ENCODE assay signal across 8 cellular contexts in the genomic region with DNA sequence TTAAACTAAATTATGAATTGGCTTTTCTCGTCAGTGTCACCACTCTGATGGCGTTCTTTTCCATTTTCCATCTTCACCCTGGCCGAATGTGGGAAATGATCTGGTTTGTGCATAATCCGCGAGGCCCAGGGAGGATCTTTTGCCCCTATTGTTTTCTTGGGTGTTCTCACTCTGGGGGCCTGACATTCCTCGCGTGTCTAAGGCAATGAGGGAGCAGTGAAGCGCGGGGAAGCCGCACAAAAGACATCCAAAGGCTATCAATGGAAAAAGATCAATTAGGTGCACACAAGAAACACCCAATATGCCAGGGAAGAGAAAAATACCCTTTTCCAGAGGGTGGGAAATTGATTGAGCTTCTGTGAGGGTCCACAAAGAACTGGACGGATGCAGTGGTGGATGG. TPM values are rescaled to one million over a fixed set of nuclear protein-coding genes. Genes with fewer than 3 reads are reported as not detected.
DNase-seq lines count a peak whose midpoint lies in the region; ATAC-seq, FAIRE-seq and TF ChIP-seq lines count a peak whose summit lies in the region.

No MANE protein-coding gene starts in this region.

- CTCF ChIA-PET in GM10248 (lab: Yijun Ruan, JAX) = no interaction called here

- H3K4me3 ChIP-seq in iPS-18a (ENCODE audit: low read length) = peak overlapping the region; percentile 96

- peaks cover 33% of the 10 kb centered on the region for H3K4me1 ChIP-seq in iPS-18a (ENCODE audit: control insufficient read depth, low read depth, low read length)

- POLR2A ChIA-PET in GM10248 (lab: Yijun Ruan, JAX) = no interaction called here

- DNase-seq in NCI-H2227 treated with DMSO at 0.1 percent for 48 hours (lab: John Stamatoyannopoulos, UW) (peak; percentile 37), NCI-H2227 (lab: John Stamatoyannopoulos, UW; ENCODE audit: unreplicated experiment) (no peak), D721Med (ENCODE audit: insufficient read length, low spot score) (no peak), GM10248 (ENCODE audit: extremely low spot score) (no peak)
- no peak for DNase-seq in activated T-helper 2 cell treated with anti-CD3 and anti-CD28 coated beads, Interferon-gamma antibody, Interleukin-2, Interleukin-4, amounts not matched to agents 10 μg/mL and 5 μg/mL and 100 μg/mL, durations not matched to agents 14 hours and 24 hours and 36 hours (ENCODE audit: low spot score)
- no peak for DNase-seq in stimulated activated naive B cell treated with anti-CD40 and anti-IgM and Interleukin-4, amounts not matched to agents 10 μg/mL and 1 μg/mL and 100 μg/mL, for 72 hours

- H3K36me3 ChIP-seq in iPS-18a (ENCODE audit: control insufficient read depth, low read depth, low read length) = no peaks in the 10 kb centered on the region

- ATAC-seq in stimulated activated naive B cell treated with anti-CD40 and anti-IgM and Interleukin-4, amounts not matched to agents 10 μg/mL and 1 μg/mL and 100 μg/mL, for 72 hours (replicated peaks) = no peak
- ATAC-seq in GM21381 (IDR thresholded peaks at IDR 0.05; ENCODE audit: unreplicated experiment) = no peak

- no peaks in the 10 kb centered on the region for H3K36me3 Mint-ChIP-seq in activated T-helper 2 cell treated with anti-CD3 and anti-CD28 coated beads, Interferon-gamma antibody, Interleukin-2, Interleukin-4, amounts not matched to agents 10 μg/mL and 5 μg/mL and 100 μg/mL, durations not matched to agents 14 hours and 24 hours and 36 hours (ENCODE audit: low read depth)
- no peaks in the 10 kb centered on the region for H3K36me3 Mint-ChIP-seq in stimulated activated naive B cell treated with anti-CD40 and anti-IgM and Interleukin-4, amounts not matched to agents 10 μg/mL and 1 μg/mL and 100 μg/mL, for 72 hours

- intact Hi-C loops in activated T-helper 2 cell treated with anti-CD3 and anti-CD28 coated beads, Interferon-gamma antibody, Interleukin-2, Interleukin-4, amounts not matched to agents 10 μg/mL and 5 μg/mL and 100 μg/mL, durations not matched to agents 14 hours and 24 hours and 36 hours (cut with micrococcal nuclease) = loop anchor here (2.0 to 10.0 kb wide), 6 partner anchors 105 to 751 kb away; a partner anchor contains a TSS

- no peaks in the 10 kb centered on the region for H3K9me3 Mint-ChIP-seq in activated T-helper 2 cell treated with anti-CD3 and anti-CD28 coated beads, Interferon-gamma antibody, Interleukin-2, Interleukin-4, amounts not matched to agents 10 μg/mL and 5 μg/mL and 100 μg/mL, durations not matched to agents 14 hours and 24 hours and 36 hours
- H3K9me3 Mint-ChIP-seq in stimulated activated naive B cell treated with anti-CD40 and anti-IgM and Interleukin-4, amounts not matched to agents 10 μg/mL and 1 μg/mL and 100 μg/mL, for 72 hours = no peaks in the 10 kb centered on the region

- no peak overlapping the region for H3K27ac ChIP-seq in iPS-18a (ENCODE audit: low read length)

- H3K9ac ChIP-seq in iPS-18a (ENCODE audit: low read length) = peak overlapping the region; percentile 68

- H3K4me1 Mint-ChIP-seq in activated T-helper 2 cell treated with anti-CD3 and anti-CD28 coated beads, Interferon-gamma antibody, Interleukin-2, Interleukin-4, amounts not matched to agents 10 μg/mL and 5 μg/mL and 100 μg/mL, durations not matched to agents 14 hours and 24 hours and 36 hours (ENCODE audit: low read depth) = peaks cover 23% of the 10 kb centered on the region
- peaks cover 17 to 28% of the 10 kb centered on the region in 2 donors for H3K4me1 Mint-ChIP-seq in stimulated activated naive B cell treated with anti-CD40 and anti-IgM and Interleukin-4, amounts not matched to agents 10 μg/mL and 1 μg/mL and 100 μg/mL, for 72 hours

- no peaks in the 10 kb centered on the region for H3K9me3 ChIP-seq in iPS-18a (ENCODE audit: control insufficient read depth, low read depth, low read length)

- H3K27me3 ChIP-seq in iPS-18a (ENCODE audit: control insufficient read depth, insufficient read depth, low read length) = peaks cover 23% of the 10 kb centered on the region

- H3K27ac Mint-ChIP-seq in activated T-helper 2 cell treated with anti-CD3 and anti-CD28 coated beads, Interferon-gamma antibody, Interleukin-2, Interleukin-4, amounts not matched to agents 10 μg/mL and 5 μg/mL and 100 μg/mL, durations not matched to agents 14 hours and 24 hours and 36 hours = no peak overlapping the region
- H3K27ac Mint-ChIP-seq in stimulated activated naive B cell treated with anti-CD40 and anti-IgM and Interleukin-4, amounts not matched to agents 10 μg/mL and 1 μg/mL and 100 μg/mL, for 72 hours = no peak overlapping the region

- TF ChIP-seq CTCF in D721Med (IDR thresholded peaks at IDR 0.05; ENCODE audit: insufficient read depth, missing control alignments) = no peak
- no peak for TF ChIP-seq CTCF in GM10248 (IDR thresholded peaks at IDR 0.05; ENCODE audit: control extremely low read depth, extremely low read depth, low read depth, missing control alignments)

- peaks cover 74% of the 10 kb centered on the region for H3K27me3 Mint-ChIP-seq in activated T-helper 2 cell treated with anti-CD3 and anti-CD28 coated beads, Interferon-gamma antibody, Interleukin-2, Interleukin-4, amounts not matched to agents 10 μg/mL and 5 μg/mL and 100 μg/mL, durations not matched to agents 14 hours and 24 hours and 36 hours (ENCODE audit: low read depth)
- H3K27me3 Mint-ChIP-seq in stimulated activated naive B cell treated with anti-CD40 and anti-IgM and Interleukin-4, amounts not matched to agents 10 μg/mL and 1 μg/mL and 100 μg/mL, for 72 hours = peaks cover 58 to 62% of the 10 kb centered on the region in 2 donors

- FAIRE-seq in D721Med (lab: Jason Lieb, UNC) = no peak

- peak overlapping the region; percentile 79 for H3K4me3 Mint-ChIP-seq in activated T-helper 2 cell treated with anti-CD3 and anti-CD28 coated beads, Interferon-gamma antibody, Interleukin-2, Interleukin-4, amounts not matched to agents 10 μg/mL and 5 μg/mL and 100 μg/mL, durations not matched to agents 14 hours and 24 hours and 36 hours (ENCODE audit: low read depth)
- peak overlapping the region; percentile 81 to 97 for H3K4me3 Mint-ChIP-seq in stimulated activated naive B cell treated with anti-CD40 and anti-IgM and Interleukin-4, amounts not matched to agents 10 μg/mL and 1 μg/mL and 100 μg/mL, for 72 hours

RNA-seq across cellular contexts. Expression of a gene that starts 1.0 kb away (rescaled TPM):
- total RNA-seq in activated T-helper 2 cell treated with anti-CD3 and anti-CD28 coated beads, Interferon-gamma antibody, Interleukin-2, Interleukin-4, amounts not matched to agents 10 μg/mL and 5 μg/mL and 100 μg/mL, durations not matched to agents 14 hours and 24 hours and 36 hours = 3.4 and 4.2 TPM in 2 replicates
